ENCODE assay signal across 1 cellular context in the genomic region with DNA sequence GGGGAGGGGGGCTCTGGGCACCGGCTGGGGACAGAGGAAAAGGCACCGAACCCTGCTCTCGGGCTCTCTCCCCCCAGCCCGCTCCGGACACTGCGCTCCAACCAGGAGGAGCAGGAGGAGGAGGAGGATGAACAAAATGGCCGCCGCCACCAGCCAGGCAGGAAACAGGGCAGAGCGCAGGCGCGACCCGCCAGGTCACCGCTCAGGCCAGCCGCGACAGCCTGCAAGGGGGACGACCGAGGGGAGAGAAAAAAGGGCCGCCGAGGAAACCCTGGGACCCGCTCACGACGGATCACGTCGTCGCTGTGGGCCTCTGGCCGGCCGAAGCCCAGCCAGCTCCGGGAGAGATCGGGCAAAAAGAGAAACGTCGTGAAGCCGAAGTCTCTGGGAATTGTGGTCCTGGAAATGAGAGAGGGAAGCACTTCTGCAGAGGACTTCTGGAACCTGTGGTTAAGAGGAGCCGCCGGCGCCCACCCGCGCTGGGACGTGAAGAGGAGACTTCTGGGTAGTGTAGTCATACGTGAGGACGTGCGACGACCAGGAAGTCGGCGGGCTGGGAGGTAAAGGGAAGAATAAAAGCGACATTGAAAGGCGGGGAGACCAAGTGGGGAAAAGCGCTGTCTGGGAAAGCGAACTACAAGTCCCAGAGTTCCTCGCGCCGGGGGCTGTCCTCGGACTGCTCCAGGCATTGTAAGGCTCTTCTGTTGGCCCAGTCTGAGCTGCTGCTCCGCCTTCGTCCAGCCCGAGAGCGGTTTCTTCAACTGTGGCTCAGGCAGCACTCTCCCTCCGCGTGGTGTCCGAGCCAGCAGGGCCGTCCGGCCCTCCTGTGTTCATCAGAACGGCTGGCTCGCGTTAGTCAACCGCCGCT.
TF ChIP-seq lines count a peak whose summit lies in the region.

Gene TIAL1, minus strand, starts transcription at position 428 of the 868 bp plus-strand sequence. CDS start 499 bp downstream, outside the sequence.

TF ChIP-seq in HepG2, 621 proteins besides CTCF, POLR2A, EP300 and RAD21 (continued from another document and continues in another):
- TF ChIP-seq, protein P1, sequence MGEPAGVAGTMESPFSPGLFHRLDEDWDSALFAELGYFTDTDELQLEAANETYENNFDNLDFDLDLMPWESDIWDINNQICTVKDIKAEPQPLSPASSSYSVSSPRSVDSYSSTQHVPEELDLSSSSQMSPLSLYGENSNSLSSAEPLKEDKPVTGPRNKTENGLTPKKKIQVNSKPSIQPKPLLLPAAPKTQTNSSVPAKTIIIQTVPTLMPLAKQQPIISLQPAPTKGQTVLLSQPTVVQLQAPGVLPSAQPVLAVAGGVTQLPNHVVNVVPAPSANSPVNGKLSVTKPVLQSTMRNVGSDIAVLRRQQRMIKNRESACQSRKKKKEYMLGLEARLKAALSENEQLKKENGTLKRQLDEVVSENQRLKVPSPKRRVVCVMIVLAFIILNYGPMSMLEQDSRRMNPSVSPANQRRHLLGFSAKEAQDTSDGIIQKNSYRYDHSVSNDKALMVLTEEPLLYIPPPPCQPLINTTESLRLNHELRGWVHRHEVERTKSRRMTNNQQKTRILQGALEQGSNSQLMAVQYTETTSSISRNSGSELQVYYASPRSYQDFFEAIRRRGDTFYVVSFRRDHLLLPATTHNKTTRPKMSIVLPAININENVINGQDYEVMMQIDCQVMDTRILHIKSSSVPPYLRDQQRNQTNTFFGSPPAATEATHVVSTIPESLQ (CRISPR knock-in tag; conservative IDR thresholded peaks at IDR 0.05) = no peak
- TF ChIP-seq FOXA3 (CRISPR knock-in tag; IDR thresholded peaks at IDR 0.05) (peak; percentile 22; the same call in 1 of the 2 replicates), RNF219 (CRISPR knock-in tag; IDR thresholded peaks at IDR 0.05) (0 out of 2 replicates have a peak, but pooled peaks have one; percentile 65), ZNF263 (CRISPR knock-in tag; IDR thresholded peaks at IDR 0.05) (peak; percentile 97), NCOA1 (CRISPR knock-in tag; IDR thresholded peaks at IDR 0.05) (no peak), ZNF816 (CRISPR knock-in tag; IDR thresholded peaks at IDR 0.05; ENCODE audit: borderline replicate concordance) (no peak; the same call in 1 of the 2 replicates), ZNF512 (CRISPR knock-in tag; IDR thresholded peaks at IDR 0.05) (no peak), IKZF1 (IDR thresholded peaks at IDR 0.05) (no peak), PTBP1 (IDR thresholded peaks at IDR 0.05; ENCODE audit: low read depth, low read length, poor library complexity, severe bottlenecking) (no peak), ZNF746 (CRISPR knock-in tag; IDR thresholded peaks at IDR 0.05) (0 out of 2 replicates have a peak, but pooled peaks have one; percentile 43), ZNF589 (CRISPR knock-in tag; conservative IDR thresholded peaks at IDR 0.05) (no peak; the same call in 1 of the 2 replicates), YEATS4 (CRISPR knock-in tag; IDR thresholded peaks at IDR 0.05; ENCODE audit: borderline replicate concordance) (peak; percentile 93; the same call in 1 of the 2 replicates), ISL2 (CRISPR knock-in tag; IDR thresholded peaks at IDR 0.05) (no peak), ZNF253 (CRISPR knock-in tag; IDR thresholded peaks at IDR 0.05; ENCODE audit: borderline replicate concordance) (peak; percentile 84), ZBTB7B (CRISPR knock-in tag; IDR thresholded peaks at IDR 0.05) (peak; percentile 46; the same call in 1 of the 2 replicates), PHB2 (IDR thresholded peaks at IDR 0.05; ENCODE audit: partially characterized antibody) (no peak), AHR (CRISPR knock-in tag; IDR thresholded peaks at IDR 0.05) (no peak)
- TF ChIP-seq, protein P2, sequence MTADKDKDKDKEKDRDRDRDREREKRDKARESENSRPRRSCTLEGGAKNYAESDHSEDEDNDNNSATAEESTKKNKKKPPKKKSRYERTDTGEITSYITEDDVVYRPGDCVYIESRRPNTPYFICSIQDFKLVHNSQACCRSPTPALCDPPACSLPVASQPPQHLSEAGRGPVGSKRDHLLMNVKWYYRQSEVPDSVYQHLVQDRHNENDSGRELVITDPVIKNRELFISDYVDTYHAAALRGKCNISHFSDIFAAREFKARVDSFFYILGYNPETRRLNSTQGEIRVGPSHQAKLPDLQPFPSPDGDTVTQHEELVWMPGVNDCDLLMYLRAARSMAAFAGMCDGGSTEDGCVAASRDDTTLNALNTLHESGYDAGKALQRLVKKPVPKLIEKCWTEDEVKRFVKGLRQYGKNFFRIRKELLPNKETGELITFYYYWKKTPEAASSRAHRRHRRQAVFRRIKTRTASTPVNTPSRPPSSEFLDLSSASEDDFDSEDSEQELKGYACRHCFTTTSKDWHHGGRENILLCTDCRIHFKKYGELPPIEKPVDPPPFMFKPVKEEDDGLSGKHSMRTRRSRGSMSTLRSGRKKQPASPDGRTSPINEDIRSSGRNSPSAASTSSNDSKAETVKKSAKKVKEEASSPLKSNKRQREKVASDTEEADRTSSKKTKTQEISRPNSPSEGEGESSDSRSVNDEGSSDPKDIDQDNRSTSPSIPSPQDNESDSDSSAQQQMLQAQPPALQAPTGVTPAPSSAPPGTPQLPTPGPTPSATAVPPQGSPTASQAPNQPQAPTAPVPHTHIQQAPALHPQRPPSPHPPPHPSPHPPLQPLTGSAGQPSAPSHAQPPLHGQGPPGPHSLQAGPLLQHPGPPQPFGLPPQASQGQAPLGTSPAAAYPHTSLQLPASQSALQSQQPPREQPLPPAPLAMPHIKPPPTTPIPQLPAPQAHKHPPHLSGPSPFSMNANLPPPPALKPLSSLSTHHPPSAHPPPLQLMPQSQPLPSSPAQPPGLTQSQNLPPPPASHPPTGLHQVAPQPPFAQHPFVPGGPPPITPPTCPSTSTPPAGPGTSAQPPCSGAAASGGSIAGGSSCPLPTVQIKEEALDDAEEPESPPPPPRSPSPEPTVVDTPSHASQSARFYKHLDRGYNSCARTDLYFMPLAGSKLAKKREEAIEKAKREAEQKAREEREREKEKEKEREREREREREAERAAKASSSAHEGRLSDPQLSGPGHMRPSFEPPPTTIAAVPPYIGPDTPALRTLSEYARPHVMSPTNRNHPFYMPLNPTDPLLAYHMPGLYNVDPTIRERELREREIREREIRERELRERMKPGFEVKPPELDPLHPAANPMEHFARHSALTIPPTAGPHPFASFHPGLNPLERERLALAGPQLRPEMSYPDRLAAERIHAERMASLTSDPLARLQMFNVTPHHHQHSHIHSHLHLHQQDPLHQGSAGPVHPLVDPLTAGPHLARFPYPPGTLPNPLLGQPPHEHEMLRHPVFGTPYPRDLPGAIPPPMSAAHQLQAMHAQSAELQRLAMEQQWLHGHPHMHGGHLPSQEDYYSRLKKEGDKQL (CRISPR knock-in tag; IDR thresholded peaks at IDR 0.05; ENCODE audit: low read depth) = no peak
- TF ChIP-seq, protein P3, sequence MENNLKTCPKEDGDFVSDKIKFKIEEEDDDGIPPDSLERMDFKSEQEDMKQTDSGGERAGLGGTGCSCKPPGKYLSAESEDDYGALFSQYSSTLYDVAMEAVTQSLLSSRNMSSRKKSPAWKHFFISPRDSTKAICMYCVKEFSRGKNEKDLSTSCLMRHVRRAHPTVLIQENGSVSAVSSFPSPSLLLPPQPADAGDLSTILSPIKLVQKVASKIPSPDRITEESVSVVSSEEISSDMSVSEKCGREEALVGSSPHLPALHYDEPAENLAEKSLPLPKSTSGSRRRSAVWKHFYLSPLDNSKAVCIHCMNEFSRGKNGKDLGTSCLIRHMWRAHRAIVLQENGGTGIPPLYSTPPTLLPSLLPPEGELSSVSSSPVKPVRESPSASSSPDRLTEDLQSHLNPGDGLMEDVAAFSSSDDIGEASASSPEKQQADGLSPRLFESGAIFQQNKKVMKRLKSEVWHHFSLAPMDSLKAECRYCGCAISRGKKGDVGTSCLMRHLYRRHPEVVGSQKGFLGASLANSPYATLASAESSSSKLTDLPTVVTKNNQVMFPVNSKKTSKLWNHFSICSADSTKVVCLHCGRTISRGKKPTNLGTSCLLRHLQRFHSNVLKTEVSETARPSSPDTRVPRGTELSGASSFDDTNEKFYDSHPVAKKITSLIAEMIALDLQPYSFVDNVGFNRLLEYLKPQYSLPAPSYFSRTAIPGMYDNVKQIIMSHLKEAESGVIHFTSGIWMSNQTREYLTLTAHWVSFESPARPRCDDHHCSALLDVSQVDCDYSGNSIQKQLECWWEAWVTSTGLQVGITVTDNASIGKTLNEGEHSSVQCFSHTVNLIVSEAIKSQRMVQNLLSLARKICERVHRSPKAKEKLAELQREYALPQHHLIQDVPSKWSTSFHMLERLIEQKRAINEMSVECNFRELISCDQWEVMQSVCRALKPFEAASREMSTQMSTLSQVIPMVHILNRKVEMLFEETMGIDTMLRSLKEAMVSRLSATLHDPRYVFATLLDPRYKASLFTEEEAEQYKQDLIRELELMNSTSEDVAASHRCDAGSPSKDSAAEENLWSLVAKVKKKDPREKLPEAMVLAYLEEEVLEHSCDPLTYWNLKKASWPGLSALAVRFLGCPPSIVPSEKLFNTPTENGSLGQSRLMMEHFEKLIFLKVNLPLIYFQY (CRISPR knock-in tag; IDR thresholded peaks at IDR 0.05; ENCODE audit: borderline replicate concordance) = peak; percentile 72
- TF ChIP-seq, protein P4, sequence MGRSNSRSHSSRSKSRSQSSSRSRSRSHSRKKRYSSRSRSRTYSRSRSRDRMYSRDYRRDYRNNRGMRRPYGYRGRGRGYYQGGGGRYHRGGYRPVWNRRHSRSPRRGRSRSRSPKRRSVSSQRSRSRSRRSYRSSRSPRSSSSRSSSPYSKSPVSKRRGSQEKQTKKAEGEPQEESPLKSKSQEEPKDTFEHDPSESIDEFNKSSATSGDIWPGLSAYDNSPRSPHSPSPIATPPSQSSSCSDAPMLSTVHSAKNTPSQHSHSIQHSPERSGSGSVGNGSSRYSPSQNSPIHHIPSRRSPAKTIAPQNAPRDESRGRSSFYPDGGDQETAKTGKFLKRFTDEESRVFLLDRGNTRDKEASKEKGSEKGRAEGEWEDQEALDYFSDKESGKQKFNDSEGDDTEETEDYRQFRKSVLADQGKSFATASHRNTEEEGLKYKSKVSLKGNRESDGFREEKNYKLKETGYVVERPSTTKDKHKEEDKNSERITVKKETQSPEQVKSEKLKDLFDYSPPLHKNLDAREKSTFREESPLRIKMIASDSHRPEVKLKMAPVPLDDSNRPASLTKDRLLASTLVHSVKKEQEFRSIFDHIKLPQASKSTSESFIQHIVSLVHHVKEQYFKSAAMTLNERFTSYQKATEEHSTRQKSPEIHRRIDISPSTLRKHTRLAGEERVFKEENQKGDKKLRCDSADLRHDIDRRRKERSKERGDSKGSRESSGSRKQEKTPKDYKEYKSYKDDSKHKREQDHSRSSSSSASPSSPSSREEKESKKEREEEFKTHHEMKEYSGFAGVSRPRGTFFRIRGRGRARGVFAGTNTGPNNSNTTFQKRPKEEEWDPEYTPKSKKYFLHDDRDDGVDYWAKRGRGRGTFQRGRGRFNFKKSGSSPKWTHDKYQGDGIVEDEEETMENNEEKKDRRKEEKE (IDR thresholded peaks at IDR 0.05) = no peak
- TF ChIP-seq, protein P5, sequence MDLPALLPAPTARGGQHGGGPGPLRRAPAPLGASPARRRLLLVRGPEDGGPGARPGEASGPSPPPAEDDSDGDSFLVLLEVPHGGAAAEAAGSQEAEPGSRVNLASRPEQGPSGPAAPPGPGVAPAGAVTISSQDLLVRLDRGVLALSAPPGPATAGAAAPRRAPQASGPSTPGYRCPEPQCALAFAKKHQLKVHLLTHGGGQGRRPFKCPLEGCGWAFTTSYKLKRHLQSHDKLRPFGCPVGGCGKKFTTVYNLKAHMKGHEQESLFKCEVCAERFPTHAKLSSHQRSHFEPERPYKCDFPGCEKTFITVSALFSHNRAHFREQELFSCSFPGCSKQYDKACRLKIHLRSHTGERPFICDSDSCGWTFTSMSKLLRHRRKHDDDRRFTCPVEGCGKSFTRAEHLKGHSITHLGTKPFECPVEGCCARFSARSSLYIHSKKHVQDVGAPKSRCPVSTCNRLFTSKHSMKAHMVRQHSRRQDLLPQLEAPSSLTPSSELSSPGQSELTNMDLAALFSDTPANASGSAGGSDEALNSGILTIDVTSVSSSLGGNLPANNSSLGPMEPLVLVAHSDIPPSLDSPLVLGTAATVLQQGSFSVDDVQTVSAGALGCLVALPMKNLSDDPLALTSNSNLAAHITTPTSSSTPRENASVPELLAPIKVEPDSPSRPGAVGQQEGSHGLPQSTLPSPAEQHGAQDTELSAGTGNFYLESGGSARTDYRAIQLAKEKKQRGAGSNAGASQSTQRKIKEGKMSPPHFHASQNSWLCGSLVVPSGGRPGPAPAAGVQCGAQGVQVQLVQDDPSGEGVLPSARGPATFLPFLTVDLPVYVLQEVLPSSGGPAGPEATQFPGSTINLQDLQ (CRISPR knock-in tag; IDR thresholded peaks at IDR 0.05) = no peak
- TF ChIP-seq, protein P6, sequence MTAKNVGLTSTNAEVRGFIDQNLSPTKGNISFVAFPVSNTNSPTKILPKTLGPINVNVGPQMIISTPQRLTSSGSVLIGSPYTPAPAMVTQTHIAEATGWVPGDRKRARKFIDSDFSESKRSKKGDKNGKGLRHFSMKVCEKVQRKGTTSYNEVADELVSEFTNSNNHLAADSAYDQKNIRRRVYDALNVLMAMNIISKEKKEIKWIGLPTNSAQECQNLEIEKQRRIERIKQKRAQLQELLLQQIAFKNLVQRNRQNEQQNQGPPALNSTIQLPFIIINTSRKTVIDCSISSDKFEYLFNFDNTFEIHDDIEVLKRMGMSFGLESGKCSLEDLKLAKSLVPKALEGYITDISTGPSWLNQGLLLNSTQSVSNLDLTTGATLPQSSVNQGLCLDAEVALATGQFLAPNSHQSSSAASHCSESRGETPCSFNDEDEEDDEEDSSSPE (CRISPR knock-in tag; IDR thresholded peaks at IDR 0.05) = peak; percentile 96
